In genomic region chrX:925652-926061, GRCh38 we compare ENCODE assay signal across 27 cellular contexts.
"Had no signal": no experiment of that assay in that cellular context is flagged by ENCODE, and none has a peak within 500 bp of the region (broad histone marks: within the 10 kb centered on the region; RNA-seq: fewer than 3 reads in every experiment).

No MANE protein-coding gene starts in this region.

- H3K27ac Mint-ChIP-seq: activated CD8-positive, alpha-beta T cell treated with anti-CD3 and anti-CD28 coated beads for 36 hours; activated naive CD4-positive, alpha-beta T cell treated with anti-CD3 and anti-CD28 coated beads, Interleukin-2, amount 50 U/mL, for 24 hours; activated T-helper 17 cell treated with anti-CD3 and anti-CD28 coated beads, Interleukin-2, amount 50 U/mL, for 72 hours; T-helper 17 cell; WTC11 had no signal

- ATAC-seq: activated CD8-positive, alpha-beta T cell treated with anti-CD3 and anti-CD28 coated beads for 36 hours; activated T-helper 17 cell treated with anti-CD3 and anti-CD28 coated beads, Interleukin-2, amount 50 U/mL, for 72 hours; HepG2; T-helper 17 cell; WTC11 had no signal

- H3K27ac ChIP-seq: breast epithelium, Peyer's patch, RWPE1, SJSA1 had no signal

- H3K9me3 ChIP-seq: MG63, SJSA1 had no signal

- H3K36me3 Mint-ChIP-seq: activated naive CD4-positive, alpha-beta T cell treated with anti-CD3 and anti-CD28 coated beads, Interleukin-2, amount 50 U/mL, for 24 hours; WTC11 had no signal

- H3K27me3 ChIP-seq: breast epithelium, MG63, Peyer's patch, SJSA1 had no signal

- H3K4me1 Mint-ChIP-seq: activated naive CD4-positive, alpha-beta T cell treated with anti-CD3 and anti-CD28 coated beads, Interleukin-2, amount 50 U/mL, for 24 hours; activated T-helper 17 cell treated with anti-CD3 and anti-CD28 coated beads, Interleukin-2, amount 50 U/mL, for 72 hours; T-helper 17 cell; WTC11 had no signal

- H3K4me3 ChIP-seq: breast epithelium, MG63, Peyer's patch, SJSA1 had no signal

- H3K9me3 Mint-ChIP-seq: activated CD8-positive, alpha-beta T cell treated with anti-CD3 and anti-CD28 coated beads for 36 hours; activated naive CD4-positive, alpha-beta T cell treated with anti-CD3 and anti-CD28 coated beads, Interleukin-2, amount 50 U/mL, for 24 hours; activated T-helper 17 cell treated with anti-CD3 and anti-CD28 coated beads, Interleukin-2, amount 50 U/mL, for 72 hours had no signal

- H3K4me3 Mint-ChIP-seq: activated CD8-positive, alpha-beta T cell treated with anti-CD3 and anti-CD28 coated beads for 36 hours; activated naive CD4-positive, alpha-beta T cell treated with anti-CD3 and anti-CD28 coated beads, Interleukin-2, amount 50 U/mL, for 24 hours; activated T-helper 17 cell treated with anti-CD3 and anti-CD28 coated beads, Interleukin-2, amount 50 U/mL, for 72 hours; T-helper 17 cell; WTC11 had no signal

- DNase-seq: activated CD4-positive, CD25-positive, alpha-beta regulatory T cell treated with anti-CD3 and anti-CD28 coated beads, Interleukin-2, amount 50 U/mL, for 72 hours; activated CD8-positive, alpha-beta T cell treated with anti-CD3 and anti-CD28 coated beads for 36 hours; activated naive CD4-positive, alpha-beta T cell; activated T-cell treated with anti-CD3 and anti-CD28 coated beads for 4 hours; activated T-cell treated with anti-CD3 and anti-CD28 coated beads, Interleukin-2, amount 50 U/mL, for 48 hours; aorta; caudate nucleus; MG63; MV-4-11; NCI-H1105; NCI-H1436; NCI-H1694 treated with DMSO at 0.1 percent for 48 hours; NCI-H2029 treated with DMSO at 0.1 percent for 48 hours; NCI-H510A treated with DMSO at 0.1 percent for 48 hours; NCI-H69; NK-92 treated with Interleukin-12 subunit alpha and Interleukin-12 subunit beta, amount 100 ng/mL, for 24 hours; Peyer's patch; SHP77; T-helper 17 cell; T-helper 9 cell had no signal

- H3K36me3 ChIP-seq: breast epithelium, MG63, Peyer's patch, SJSA1 had no signal

- H3K27me3 Mint-ChIP-seq: activated CD8-positive, alpha-beta T cell treated with anti-CD3 and anti-CD28 coated beads for 36 hours; activated naive CD4-positive, alpha-beta T cell treated with anti-CD3 and anti-CD28 coated beads, Interleukin-2, amount 50 U/mL, for 24 hours; activated T-helper 17 cell treated with anti-CD3 and anti-CD28 coated beads, Interleukin-2, amount 50 U/mL, for 72 hours; T-helper 17 cell had no signal

- H3K4me1 ChIP-seq: breast epithelium, Peyer's patch, SJSA1 had no signal

- FAIRE-seq: HepG2 had no signal
